4 cellular contexts compared by ENCODE assay signal in the genomic region with DNA sequence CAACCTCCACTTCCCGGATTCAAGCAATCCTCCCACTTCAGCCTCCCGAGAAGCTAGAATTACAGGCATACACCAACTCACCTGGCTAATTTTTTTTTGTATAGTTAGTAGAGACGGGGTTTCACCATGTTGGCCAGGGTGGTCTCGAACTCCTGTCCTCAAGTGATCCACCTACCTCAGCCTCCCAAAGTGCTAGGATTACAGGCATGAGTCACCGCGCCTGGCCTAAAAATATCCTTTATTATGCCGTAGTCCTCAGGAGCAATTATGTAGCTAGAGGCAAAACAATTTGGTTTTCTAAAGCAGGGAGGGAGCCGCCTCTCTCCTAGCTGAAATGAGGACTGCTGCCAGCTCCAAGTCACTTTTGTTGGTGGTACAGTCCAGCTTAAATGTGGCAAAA. TPM values are rescaled to one million over a fixed set of nuclear protein-coding genes. Genes with fewer than 3 reads are reported as not detected.
"Had no signal": no experiment of that assay in that cellular context is flagged by ENCODE, and none has a peak within 500 bp of the region (broad histone marks: within the 10 kb centered on the region; RNA-seq: fewer than 3 reads in every experiment).

No MANE protein-coding gene starts in this region.

RNA-seq across cellular contexts. Expression of a gene that starts 15.2 kb away (rescaled TPM):
- total RNA-seq: activated B cell treated with CpG ODN at 0.5 μM for 24 hours; activated CD4-positive, alpha-beta T cell treated with anti-CD3 and anti-CD28 coated beads for 36 hours; activated naive CD4-positive, alpha-beta T cell treated with anti-CD3 and anti-CD28 coated beads, Interleukin-2, amount 50 U/mL, for 72 hours; activated T-helper 17 cell treated with anti-CD3 and anti-CD28 coated beads, Interleukin-2, amount 50 U/mL, for 72 hours had no signal
